In genomic region chr13:90824027-90824426, GRCh38 we compare ENCODE assay signal across 18 cellular contexts.
DNase-seq lines count a peak whose midpoint lies in the region; ATAC-seq and TF ChIP-seq lines count a peak whose summit lies in the region.
"Had no signal": no experiment of that assay in that cellular context is flagged by ENCODE, and none has a peak within 500 bp of the region (broad histone marks: within the 10 kb centered on the region; RNA-seq: fewer than 3 reads in every experiment).

No MANE protein-coding gene starts in this region.

- 23 to 26% methylated on average over 2 of the region's 2 CpGs for WGBS in GM23248 (ENCODE audit: low coverage in 1 of 2, low lambda C conversion rate in 2 of 2, missing lambda C conversion rate in 2 of 2), 2 experiments

- no peak overlapping the region for H3K9ac ChIP-seq in GM23248
- no peak overlapping the region for H3K9ac ChIP-seq in colonic mucosa (ENCODE audit: low read depth in 2 of 2, low read length in 2 of 2)
- H3K9ac ChIP-seq: KMS-11 had no signal

- intact Hi-C loops in left colon (cut with DNase I, micrococcal nuclease): no loop called here
- intact Hi-C loops in colonic mucosa (cut with DNase I): no loop called here

- H3K27ac ChIP-seq in GM23248: no peak overlapping the region
- H3K27ac ChIP-seq in colonic mucosa: no peak overlapping the region
- H3K27ac ChIP-seq: C4-2B, KMS-11 had no signal

- H3K9me2 ChIP-seq in GM23248 (ENCODE audit: insufficient read depth): no peaks in the 10 kb centered on the region

- H4K20me1 ChIP-seq in GM23248 (ENCODE audit: insufficient read depth): no peaks in the 10 kb centered on the region

- no peaks in the 10 kb centered on the region for H3F3A ChIP-seq in GM23248 (ENCODE audit: insufficient read depth)

- ATAC-seq in left colon (peak; percentile 63), HG02610 (IDR thresholded peaks at IDR 0.05; ENCODE audit: unreplicated experiment) (no peak)
- ATAC-seq: GM23338, HCT116 had no signal

- H3K27me3 ChIP-seq in GM23248 (replicated peaks; ENCODE audit: insufficient read depth): no peaks in the 10 kb centered on the region
- no peaks in the 10 kb centered on the region for H3K27me3 ChIP-seq in colonic mucosa

- TF ChIP-seq CTCF in colonic mucosa (IDR thresholded peaks at IDR 0.05): no peak

- H3K9me3 ChIP-seq in GM23248 (ENCODE audit: low read depth) (no peaks in the 10 kb centered on the region), colonic mucosa (no peaks in the 10 kb centered on the region)

- H3K4me3 ChIP-seq in GM23248 (no peak overlapping the region), colonic mucosa (no peak overlapping the region)
- H3K4me3 ChIP-seq: GM23338 had no signal

- in situ Hi-C loops in GM23248 (cut with MboI): no loop called here

- no peaks in the 10 kb centered on the region for H3K36me3 ChIP-seq in GM23248 (ENCODE audit: low read depth)
- H3K36me3 ChIP-seq in colonic mucosa: no peaks in the 10 kb centered on the region

- peak; percentile 3 for DNase-seq in GM23248
- peak; percentile 52 for DNase-seq in HT-29 (ENCODE audit: low spot score)
- no peak for DNase-seq in left colon
- DNase-seq in colonic mucosa: no peak
- no peak for DNase-seq in NCI-H1105 treated with DMSO at 0.1 percent for 48 hours (lab: John Stamatoyannopoulos, UW)
- DNase-seq: ACHN; AML-193; CD4-positive, alpha-beta T cell; DMS 273 treated with DMSO at 0.1 percent for 48 hours; DMS79; GDM1; H7; HFFc6 had no signal

- no peak overlapping the region for H2AFZ ChIP-seq in GM23248
- H2AFZ ChIP-seq: GM23338 had no signal

- no peaks in the 10 kb centered on the region for H3K79me2 ChIP-seq in GM23248 (ENCODE audit: insufficient read depth)

- peaks cover 9% of the 10 kb centered on the region; the same call in 1 of the 2 replicates for H3K4me1 ChIP-seq in GM23248 (ENCODE audit: insufficient read depth)
- H3K4me1 ChIP-seq in colonic mucosa: no peaks in the 10 kb centered on the region

- no peak overlapping the region for H3K4me2 ChIP-seq in GM23248 (ENCODE audit: unreplicated experiment)
- H3K4me2 ChIP-seq: GM23338, KMS-11 had no signal

Comparison
In these comparisons a context has a peak if more than half of its experiments do, and no peak if none do; other contexts are left out.
1. DNase-seq: peak in GM23248 (single experiment) and HT-29 (single experiment); none in left colon (0 of 2), colonic mucosa (single experiment) and NCI-H1105 treated with DMSO at 0.1 percent for 48 hours (single experiment).